In genomic region chr7:93352881-93353280, GRCh38 we compare ENCODE assay signal across 3 cellular contexts.
"Had no signal": no experiment of that assay in that cellular context is flagged by ENCODE, and none has a peak within 500 bp of the region (broad histone marks: within the 10 kb centered on the region; RNA-seq: fewer than 3 reads in every experiment).

No MANE protein-coding gene starts in this region.

- DNase-seq: GDM1, GF-D8 had no signal

- H3K4me3 ChIP-seq: GM12878 had no signal

- ATAC-seq: GM12878 had no signal
